ENCODE assay signal across 30 cellular contexts in genomic region chr15:92400980-92401787, GRCh38. TPM values are rescaled to one million over a fixed set of nuclear protein-coding genes. Genes with fewer than 3 reads are reported as not detected.
"Had no signal": no experiment of that assay in that cellular context is flagged by ENCODE, and none has a peak within 500 bp of the region (broad histone marks: within the 10 kb centered on the region; RNA-seq: fewer than 3 reads in every experiment).

No MANE protein-coding gene starts in this region.

- H3K9me3 ChIP-seq: breast epithelium, esophagus muscularis mucosa, heart right ventricle, mucosa of descending colon, ovary, sigmoid colon, suprapubic skin, tibial artery had no signal

- H3K27me3 ChIP-seq: ovary had no signal

- H3K27ac ChIP-seq: breast epithelium, esophagus muscularis mucosa, foreskin keratinocyte, heart right ventricle, ovary, sigmoid colon, suprapubic skin, tibial artery had no signal

- ATAC-seq: activated naive CD8-positive, alpha-beta T cell treated with anti-CD3 and anti-CD28 coated beads, Interleukin-2, amount 50 U/mL, for 24 hours; activated T-cell treated with anti-CD3 and anti-CD28 coated beads, Interleukin-2, amount 50 U/mL, for 4 hours; foreskin keratinocyte; heart right ventricle; left ventricle myocardium superior; mucosa of descending colon; stimulated activated naive B cell treated with anti-CD40 and anti-IgM and Interleukin-4, amounts not matched to agents 10 μg/mL and 1 μg/mL and 100 μg/mL, for 72 hours; WTC11 had no signal

- H3K36me3 ChIP-seq: breast epithelium, esophagus muscularis mucosa, heart right ventricle, ovary, sigmoid colon, suprapubic skin, tibial artery had no signal

- H3K4me3 ChIP-seq: breast epithelium, esophagus muscularis mucosa, heart right ventricle, mucosa of descending colon, ovary, sigmoid colon, suprapubic skin, tibial artery had no signal

- H3K4me1 ChIP-seq: breast epithelium, esophagus muscularis mucosa, foreskin keratinocyte, sigmoid colon, suprapubic skin, tibial artery had no signal

- DNase-seq: activated CD4-positive, alpha-beta memory T cell treated with anti-CD3 and anti-CD28 coated beads, Interleukin-2, amount 10 ng/mL, durations not matched to agents 7 days and 5 days; activated CD4-positive, alpha-beta T cell treated with anti-CD3 and anti-CD28 coated beads for 1 hour; activated CD4-positive, alpha-beta T cell treated with anti-CD3 and anti-CD28 coated beads, Interleukin-2, amount 10 ng/mL, durations not matched to agents 7 days and 5 days; activated naive CD8-positive, alpha-beta T cell treated with anti-CD3 and anti-CD28 coated beads, Interleukin-2, amount 50 U/mL, for 24 hours; activated T-cell treated with anti-CD3 and anti-CD28 coated beads, Interleukin-2, amount 50 U/mL, for 4 hours; amygdala; central memory CD4-positive, alpha-beta T cell; endodermal cell; foreskin keratinocyte; heart right ventricle; kidney glomerular epithelial cell; left ventricle myocardium superior; mucosa of descending colon; naive B cell; nephron progenitor cell; ovary; retina; sigmoid colon; stimulated activated CD4-positive, alpha-beta T cell treated with anti-CD3 and anti-CD28 coated beads, Interleukin-15, amount 100 ng/mL, for 24 hours; stimulated activated CD4-positive, alpha-beta T cell treated with anti-CD3 and anti-CD28 coated beads, Interleukin-2, amount 100 ng/mL, for 24 hours; stimulated activated naive B cell treated with anti-CD40 and anti-IgM and Interleukin-4, amounts not matched to agents 10 μg/mL and 1 μg/mL and 100 μg/mL, for 72 hours; T-helper 1 cell; tibial artery had no signal

RNA-seq across cellular contexts. Expression of gene ST8SIA2, which starts 7.5 kb away (rescaled TPM):
- total RNA-seq: activated CD4-positive, alpha-beta memory T cell treated with anti-CD3 and anti-CD28 coated beads, Interleukin-2, amount 10 ng/mL, durations not matched to agents 7 days and 5 days; activated CD4-positive, alpha-beta T cell treated with anti-CD3 and anti-CD28 coated beads, Interleukin-2, amount 10 ng/mL, durations not matched to agents 7 days and 5 days; activated T-cell treated with anti-CD3 and anti-CD28 coated beads, Interleukin-2, amount 50 U/mL, for 4 hours; activated T-helper 2 cell treated with anti-CD3 and anti-CD28 coated beads, Interferon-gamma antibody, Interleukin-2, Interleukin-4, amounts not matched to agents 10 μg/mL and 5 μg/mL and 100 μg/mL, durations not matched to agents 14 hours and 24 hours and 36 hours; glomerular endothelial cell; mesenteric fat pad; suprapubic skin had no signal
